Comparison of ENCODE assay signal across 22 cellular contexts in the genomic region with DNA sequence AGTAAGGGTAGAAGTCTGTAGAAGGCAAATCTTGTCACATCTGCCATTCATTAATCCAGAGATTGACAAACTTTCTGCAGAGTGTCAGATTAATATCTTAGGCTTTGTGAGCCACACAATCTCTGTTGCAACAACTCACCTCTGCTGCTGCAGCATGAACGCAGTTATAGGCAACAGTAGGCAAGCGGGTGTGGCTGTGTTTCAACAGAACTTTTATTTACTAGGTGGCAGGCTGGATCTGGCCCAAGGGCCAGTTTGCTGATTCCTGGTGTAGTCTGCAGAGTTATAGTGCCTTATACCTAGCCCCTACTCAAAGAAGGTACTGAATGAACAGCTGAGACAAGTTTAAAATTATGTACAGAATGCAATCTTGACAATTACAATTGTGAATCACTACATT.
A peak's percentile ranks its signal among the peaks of the same experiment; 100 is the strongest.
DNase-seq lines count a peak whose midpoint lies in the region; ATAC-seq and TF ChIP-seq lines count a peak whose summit lies in the region.
"Had no signal": no experiment of that assay in that cellular context is flagged by ENCODE, and none has a peak within 500 bp of the region (broad histone marks: within the 10 kb centered on the region; RNA-seq: fewer than 3 reads in every experiment).

No MANE protein-coding gene starts in this region.

- no peaks in the 10 kb centered on the region for H3K27me3 Mint-ChIP-seq in activated CD4-positive, alpha-beta T cell treated with anti-CD3 and anti-CD28 coated beads for 36 hours
- H3K27me3 Mint-ChIP-seq in naive thymus-derived CD8-positive, alpha-beta T cell = no peaks in the 10 kb centered on the region
- H3K27me3 Mint-ChIP-seq: activated T-helper 17 cell treated with anti-CD3 and anti-CD28 coated beads, Interleukin-2, amount 50 U/mL, for 72 hours; CD4-positive, alpha-beta memory T cell; progenitor cell of endocrine pancreas had no signal

- no peak for DNase-seq in activated CD4-positive, alpha-beta T cell treated with anti-CD3 and anti-CD28 coated beads for 36 hours
- no peak for DNase-seq in activated CD4-positive, alpha-beta T cell treated with anti-CD3 and anti-CD28 coated beads for 48 hours
- DNase-seq in COLO668 (lab: John Stamatoyannopoulos, UW; ENCODE audit: unreplicated experiment) (peak; percentile 12), brain microvascular endothelial cell (no peak), DMS153 (lab: John Stamatoyannopoulos, UW) (no peak), NK-92 (lab: John Stamatoyannopoulos, UW; ENCODE audit: unreplicated experiment) (no peak), DMS114 treated with DMSO at 0.1 percent for 48 hours (lab: John Stamatoyannopoulos, UW; ENCODE audit: unreplicated experiment) (no peak)
- DNase-seq in naive thymus-derived CD8-positive, alpha-beta T cell = no peak
- DNase-seq: DMS 273 treated with DMSO at 0.1 percent for 48 hours, esophagus squamous epithelium, foreskin melanocyte, heart right ventricle, NCI-H1092 treated with DMSO at 0.1 percent for 48 hours, NCI-H2029 treated with DMSO at 0.1 percent for 48 hours, NCI-H526 treated with DMSO at 0.1 percent for 48 hours, SJCRH30, T1000 had no signal

- in situ Hi-C loops in brain microvascular endothelial cell (cut with HindIII; ENCODE audit: low pct_ligation_motif_present, low sequenced_read_pairs) = no loop called here

- H3K4me1 Mint-ChIP-seq in activated CD4-positive, alpha-beta T cell treated with anti-CD3 and anti-CD28 coated beads for 36 hours = peaks cover 68% of the 10 kb centered on the region
- peaks cover 25 to 70% (median 60%) of the 10 kb centered on the region in 4 donors for H3K4me1 Mint-ChIP-seq in naive thymus-derived CD8-positive, alpha-beta T cell

- H3K4me3 Mint-ChIP-seq in activated CD4-positive, alpha-beta T cell treated with anti-CD3 and anti-CD28 coated beads for 36 hours = no peak overlapping the region
- H3K4me3 Mint-ChIP-seq in naive thymus-derived CD8-positive, alpha-beta T cell = no peak overlapping the region
- H3K4me3 Mint-ChIP-seq: CD4-positive, alpha-beta memory T cell; GM23338 had no signal

- H3K9me3 Mint-ChIP-seq in activated CD4-positive, alpha-beta T cell treated with anti-CD3 and anti-CD28 coated beads for 36 hours (ENCODE audit: low read depth) = no peaks in the 10 kb centered on the region
- H3K9me3 Mint-ChIP-seq in naive thymus-derived CD8-positive, alpha-beta T cell = no peaks in the 10 kb centered on the region
- H3K9me3 Mint-ChIP-seq: CD4-positive, alpha-beta memory T cell; GM23338 had no signal

- ATAC-seq in activated CD4-positive, alpha-beta T cell treated with anti-CD3 and anti-CD28 coated beads for 36 hours = no peak
- ATAC-seq in naive thymus-derived CD8-positive, alpha-beta T cell = no peak
- ATAC-seq: GM23338, heart right ventricle, sciatic nerve had no signal

- H3K36me3 Mint-ChIP-seq in activated CD4-positive, alpha-beta T cell treated with anti-CD3 and anti-CD28 coated beads for 36 hours (ENCODE audit: low read depth) = peaks cover 36% of the 10 kb centered on the region
- H3K36me3 Mint-ChIP-seq in naive thymus-derived CD8-positive, alpha-beta T cell = peaks cover 0 to 81% (median 11%) of the 10 kb centered on the region in 3 donors

- POLR2A ChIA-PET in activated CD4-positive, alpha-beta T cell treated with anti-CD3 and anti-CD28 coated beads for 36 hours (lab: Charles Lee) = no interaction called here
- POLR2A ChIA-PET in naive thymus-derived CD8-positive, alpha-beta T cell (lab: Charles Lee) = interaction anchor here (1.2 kb wide), 1 partner anchor 56 kb away, joined by 5 read pairs; no protein-coding TSS in a partner anchor

- H3K36me3 ChIP-seq in brain microvascular endothelial cell (replicated peaks) = no peaks in the 10 kb centered on the region
- H3K36me3 ChIP-seq: heart right ventricle, SJCRH30 had no signal

- CTCF ChIA-PET in activated CD4-positive, alpha-beta T cell treated with anti-CD3 and anti-CD28 coated beads for 36 hours (lab: Charles Lee) = no interaction called here

- no peak for TF ChIP-seq CTCF in brain microvascular endothelial cell (IDR thresholded peaks at IDR 0.05; ENCODE audit: low read depth, low read length, missing control alignments)

- intact Hi-C loops in activated CD4-positive, alpha-beta T cell treated with anti-CD3 and anti-CD28 coated beads for 36 hours (cut with DNase I, micrococcal nuclease) = loop anchor here in 1 of 2 experiments (5.0 kb wide), 2 partner anchors 35 to 55 kb away; no protein-coding TSS in a partner anchor

- no peaks in the 10 kb centered on the region for H3K27me3 ChIP-seq in brain microvascular endothelial cell (replicated peaks)
- H3K27me3 ChIP-seq: esophagus squamous epithelium, heart right ventricle, SJCRH30 had no signal

- peak overlapping the region; percentile 37 for H3K27ac Mint-ChIP-seq in activated CD4-positive, alpha-beta T cell treated with anti-CD3 and anti-CD28 coated beads for 36 hours
- H3K27ac Mint-ChIP-seq in naive thymus-derived CD8-positive, alpha-beta T cell = peak overlapping the region in 9 of 10 donors; percentile 4 to 67 (median 52)
- H3K27ac Mint-ChIP-seq: GM23338, progenitor cell of endocrine pancreas had no signal

- peak overlapping the region; percentile 76 for H3K27ac ChIP-seq in brain microvascular endothelial cell
- H3K27ac ChIP-seq: esophagus squamous epithelium, heart right ventricle, SJCRH30 had no signal

- H3K4me3 ChIP-seq in brain microvascular endothelial cell (ENCODE audit: low read depth, low read length) = no peak overlapping the region
- H3K4me3 ChIP-seq: esophagus squamous epithelium, GM23338, heart right ventricle, SJCRH30 had no signal
